ENCODE assay signal across 1 cellular context in genomic region chr2:61854435-61855177, GRCh38.
TF ChIP-seq lines count a peak whose summit lies in the region.

No MANE protein-coding gene starts in this region.

TF ChIP-seq in HEK293, 187 proteins besides CTCF, POLR2A, EP300 and RAD21 (continued from another document):
- TF ChIP-seq ZBTB26 (tag by site-specific recombination; optimal IDR thresholded peaks at IDR 0.05) (peak; percentile 19), ZNF398 (tag by site-specific recombination; IDR thresholded peaks at IDR 0.05) (peak; percentile 95), ZFP37 (tag by site-specific recombination; IDR thresholded peaks at IDR 0.05) (no peak), ZXDB (tag by site-specific recombination; IDR thresholded peaks at IDR 0.05) (peak; percentile 92), ZNF18 (tag by site-specific recombination; IDR thresholded peaks at IDR 0.05) (peak; percentile 57; the same call in 1 of the 2 replicates), ZBTB10 (tag by site-specific recombination; IDR thresholded peaks at IDR 0.05) (peak; percentile 50; the same call in 1 of the 2 replicates), ZNF391 (tag by site-specific recombination; IDR thresholded peaks at IDR 0.05; ENCODE audit: borderline replicate concordance, low read depth) (peak; percentile 69; the same call in 1 of the 2 replicates), ZNF654 (tag by site-specific recombination; IDR thresholded peaks at IDR 0.05; ENCODE audit: low read depth) (no peak), KLF7 (tag by site-specific recombination; IDR thresholded peaks at IDR 0.05; ENCODE audit: borderline replicate concordance) (no peak), ZNF350 (tag by site-specific recombination; IDR thresholded peaks at IDR 0.05) (no peak), BCL11A (tag by site-specific recombination; IDR thresholded peaks at IDR 0.05; ENCODE audit: low read depth) (peak; percentile 23; the same call in 1 of the 2 replicates), ZBTB7A (tag by site-specific recombination; IDR thresholded peaks at IDR 0.05; ENCODE audit: low read depth) (0 out of 2 replicates have a peak, but pooled peaks have one; percentile 25), ZNF610 (tag by site-specific recombination; IDR thresholded peaks at IDR 0.05; ENCODE audit: borderline replicate concordance) (no peak), ZNF768 (tag by site-specific recombination; IDR thresholded peaks at IDR 0.05) (no peak), MZF1 (tag by site-specific recombination; IDR thresholded peaks at IDR 0.05; ENCODE audit: borderline replicate concordance) (0 out of 2 replicates have a peak, but pooled peaks have one; percentile 8), SP3 (tag by site-specific recombination; IDR thresholded peaks at IDR 0.05) (peak; percentile 43; the same call in 1 of the 2 replicates), WT1 (tag by site-specific recombination; IDR thresholded peaks at IDR 0.05) (peak; percentile 60; the same call in 1 of the 2 replicates), KLF1 (tag by site-specific recombination; IDR thresholded peaks at IDR 0.05) (peak; percentile 13), PRDM2 (tag by site-specific recombination; IDR thresholded peaks at IDR 0.05; ENCODE audit: borderline replicate concordance) (no peak), KLF17 (tag by site-specific recombination; IDR thresholded peaks at IDR 0.05) (peak; percentile 53), ZNF248 (tag by site-specific recombination; IDR thresholded peaks at IDR 0.05) (no peak), ZSCAN4 (tag by site-specific recombination; IDR thresholded peaks at IDR 0.05) (no peak), ZNF302 (tag by site-specific recombination; IDR thresholded peaks at IDR 0.05; ENCODE audit: low read depth) (no peak), ZSCAN16 (tag by site-specific recombination; IDR thresholded peaks at IDR 0.05) (0 out of 2 replicates have a peak, but pooled peaks have one; percentile 30), ZNF362 (tag by site-specific recombination; IDR thresholded peaks at IDR 0.05) (peak; percentile 96), SP7 (tag by site-specific recombination; IDR thresholded peaks at IDR 0.05) (peak; percentile 40; the same call in 1 of the 2 replicates), YY1 (tag by site-specific recombination; IDR thresholded peaks at IDR 0.05) (no peak), ZNF366 (tag by site-specific recombination; conservative IDR thresholded peaks at IDR 0.05) (peak; percentile 67), ZNF76 (tag by site-specific recombination; IDR thresholded peaks at IDR 0.05; ENCODE audit: borderline replicate concordance, low read depth) (peak; percentile 40; the same call in 1 of the 2 replicates), KLF16 (tag by site-specific recombination; IDR thresholded peaks at IDR 0.05) (peak; percentile 79), SP2 (tag by site-specific recombination; IDR thresholded peaks at IDR 0.05) (peak; percentile 91)
